1 cellular context compared by ENCODE assay signal in the genomic region with DNA sequence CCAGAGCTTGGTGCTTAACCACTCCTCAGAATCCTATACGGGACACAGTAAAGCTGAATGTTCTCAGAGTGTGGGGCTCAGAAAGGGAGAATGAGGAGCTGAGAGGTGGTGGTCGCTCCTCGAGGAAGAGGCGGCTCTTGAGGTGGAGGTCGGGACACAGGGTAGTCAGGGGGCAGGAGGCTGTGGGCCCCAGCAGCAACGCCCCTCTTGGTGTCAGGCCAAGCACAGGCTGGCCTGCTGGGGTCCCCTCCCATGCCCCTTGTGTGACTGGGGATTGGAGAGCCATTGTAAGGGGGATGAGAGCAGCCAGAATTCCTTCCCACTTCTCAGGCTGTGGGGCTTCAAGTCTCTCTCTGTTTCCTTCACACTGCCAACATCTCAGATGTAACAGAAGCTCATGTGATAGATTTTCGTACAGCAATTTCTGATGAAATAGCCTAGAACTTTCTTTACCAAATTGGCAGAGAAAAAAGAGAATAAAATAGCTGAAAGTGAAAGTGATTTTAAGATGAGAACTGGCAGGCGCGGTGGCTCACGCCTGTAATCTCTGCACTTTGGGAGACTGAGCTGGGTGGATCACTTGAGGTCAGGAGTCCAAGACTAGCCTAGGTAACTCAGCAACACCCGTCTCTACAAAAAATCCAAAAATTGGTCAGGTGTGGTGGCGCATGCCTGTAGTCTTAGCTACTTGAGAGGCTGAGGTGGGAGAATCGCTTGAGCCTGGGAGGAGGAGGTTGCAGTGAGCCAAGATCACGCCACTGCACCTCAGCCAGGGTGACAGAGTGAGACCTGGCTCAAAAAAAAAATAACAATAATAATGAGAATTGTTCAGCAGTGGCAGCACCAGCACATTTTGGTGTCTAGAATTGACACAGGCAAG.
TF ChIP-seq lines count a peak whose summit lies in the region.

No MANE protein-coding gene starts in this region.

TF ChIP-seq in liver, 16 proteins besides CTCF, POLR2A, EP300 and RAD21 (continued from another document):
- TF ChIP-seq GABPA (IDR thresholded peaks at IDR 0.05 in 1 of 2, conservative IDR thresholded peaks at IDR 0.05 in 1 of 2) (no peak), SP1 (IDR thresholded peaks at IDR 0.05) (peak; percentile 26)
- TF ChIP-seq, protein P1, sequence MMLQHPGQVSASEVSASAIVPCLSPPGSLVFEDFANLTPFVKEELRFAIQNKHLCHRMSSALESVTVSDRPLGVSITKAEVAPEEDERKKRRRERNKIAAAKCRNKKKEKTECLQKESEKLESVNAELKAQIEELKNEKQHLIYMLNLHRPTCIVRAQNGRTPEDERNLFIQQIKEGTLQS (IDR thresholded peaks at IDR 0.05) = no peak
- TF ChIP-seq, protein P2, sequence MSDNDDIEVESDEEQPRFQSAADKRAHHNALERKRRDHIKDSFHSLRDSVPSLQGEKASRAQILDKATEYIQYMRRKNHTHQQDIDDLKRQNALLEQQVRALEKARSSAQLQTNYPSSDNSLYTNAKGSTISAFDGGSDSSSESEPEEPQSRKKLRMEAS (IDR thresholded peaks at IDR 0.05) = no peak
- TF ChIP-seq, protein P3, sequence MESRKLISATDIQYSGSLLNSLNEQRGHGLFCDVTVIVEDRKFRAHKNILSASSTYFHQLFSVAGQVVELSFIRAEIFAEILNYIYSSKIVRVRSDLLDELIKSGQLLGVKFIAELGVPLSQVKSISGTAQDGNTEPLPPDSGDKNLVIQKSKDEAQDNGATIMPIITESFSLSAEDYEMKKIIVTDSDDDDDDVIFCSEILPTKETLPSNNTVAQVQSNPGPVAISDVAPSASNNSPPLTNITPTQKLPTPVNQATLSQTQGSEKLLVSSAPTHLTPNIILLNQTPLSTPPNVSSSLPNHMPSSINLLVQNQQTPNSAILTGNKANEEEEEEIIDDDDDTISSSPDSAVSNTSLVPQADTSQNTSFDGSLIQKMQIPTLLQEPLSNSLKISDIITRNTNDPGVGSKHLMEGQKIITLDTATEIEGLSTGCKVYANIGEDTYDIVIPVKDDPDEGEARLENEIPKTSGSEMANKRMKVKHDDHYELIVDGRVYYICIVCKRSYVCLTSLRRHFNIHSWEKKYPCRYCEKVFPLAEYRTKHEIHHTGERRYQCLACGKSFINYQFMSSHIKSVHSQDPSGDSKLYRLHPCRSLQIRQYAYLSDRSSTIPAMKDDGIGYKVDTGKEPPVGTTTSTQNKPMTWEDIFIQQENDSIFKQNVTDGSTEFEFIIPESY (IDR thresholded peaks at IDR 0.05) = no peak
- TF ChIP-seq, protein P4, sequence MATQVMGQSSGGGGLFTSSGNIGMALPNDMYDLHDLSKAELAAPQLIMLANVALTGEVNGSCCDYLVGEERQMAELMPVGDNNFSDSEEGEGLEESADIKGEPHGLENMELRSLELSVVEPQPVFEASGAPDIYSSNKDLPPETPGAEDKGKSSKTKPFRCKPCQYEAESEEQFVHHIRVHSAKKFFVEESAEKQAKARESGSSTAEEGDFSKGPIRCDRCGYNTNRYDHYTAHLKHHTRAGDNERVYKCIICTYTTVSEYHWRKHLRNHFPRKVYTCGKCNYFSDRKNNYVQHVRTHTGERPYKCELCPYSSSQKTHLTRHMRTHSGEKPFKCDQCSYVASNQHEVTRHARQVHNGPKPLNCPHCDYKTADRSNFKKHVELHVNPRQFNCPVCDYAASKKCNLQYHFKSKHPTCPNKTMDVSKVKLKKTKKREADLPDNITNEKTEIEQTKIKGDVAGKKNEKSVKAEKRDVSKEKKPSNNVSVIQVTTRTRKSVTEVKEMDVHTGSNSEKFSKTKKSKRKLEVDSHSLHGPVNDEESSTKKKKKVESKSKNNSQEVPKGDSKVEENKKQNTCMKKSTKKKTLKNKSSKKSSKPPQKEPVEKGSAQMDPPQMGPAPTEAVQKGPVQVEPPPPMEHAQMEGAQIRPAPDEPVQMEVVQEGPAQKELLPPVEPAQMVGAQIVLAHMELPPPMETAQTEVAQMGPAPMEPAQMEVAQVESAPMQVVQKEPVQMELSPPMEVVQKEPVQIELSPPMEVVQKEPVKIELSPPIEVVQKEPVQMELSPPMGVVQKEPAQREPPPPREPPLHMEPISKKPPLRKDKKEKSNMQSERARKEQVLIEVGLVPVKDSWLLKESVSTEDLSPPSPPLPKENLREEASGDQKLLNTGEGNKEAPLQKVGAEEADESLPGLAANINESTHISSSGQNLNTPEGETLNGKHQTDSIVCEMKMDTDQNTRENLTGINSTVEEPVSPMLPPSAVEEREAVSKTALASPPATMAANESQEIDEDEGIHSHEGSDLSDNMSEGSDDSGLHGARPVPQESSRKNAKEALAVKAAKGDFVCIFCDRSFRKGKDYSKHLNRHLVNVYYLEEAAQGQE (IDR thresholded peaks at IDR 0.05) = no peak
